Comparison of ENCODE assay signal across 8 cellular contexts in genomic region chr9:133148351-133149129, GRCh38. TPM values are rescaled to one million over a fixed set of nuclear protein-coding genes. Genes with fewer than 3 reads are reported as not detected.
A peak's percentile ranks its signal among the peaks of the same experiment; 100 is the strongest.
DNase-seq lines count a peak whose midpoint lies in the region; ATAC-seq and TF ChIP-seq lines count a peak whose summit lies in the region.

No MANE protein-coding gene starts in this region.

- H3K4me1 ChIP-seq in psoas muscle, result peaks cover 31% of the 10 kb centered on the region

- no peaks in the 10 kb centered on the region for H3K36me3 ChIP-seq in psoas muscle (ENCODE audit: insufficient read depth in 1 of 2, low read depth in 1 of 2)

- WGBS in psoas muscle, 3 donors, result 7 to 9% (median 8%) methylated on average over 46 to 63 of the region's 63 CpGs

- H3K9me3 ChIP-seq in psoas muscle, result no peaks in the 10 kb centered on the region

- TF ChIP-seq CTCF in AG10803 (conservative IDR thresholded peaks at IDR 0.05; ENCODE audit: low read length) (no peak), psoas muscle (IDR thresholded peaks at IDR 0.05) (no peak), GM13976 (IDR thresholded peaks at IDR 0.05; ENCODE audit: borderline replicate concordance, control extremely low read depth, extremely low read depth, insufficient read depth, missing control alignments) (no peak)

- in situ Hi-C loops in GM13976 (cut with MboI; ENCODE audit: low sequenced_read_pairs, unreplicated experiment), result no loop called here

- peak; percentile 54 for DNase-seq in AG10803 (ENCODE audit: low read depth)
- DNase-seq in RPMI7951 (ENCODE audit: low read depth), result peak; percentile 29
- DNase-seq in activated naive CD4-positive, alpha-beta T cell treated with anti-CD3 and anti-CD28 coated beads, Interleukin-2, amount 50 U/mL, for 16 hours, result peak; percentile 70
- peak; percentile 79 for DNase-seq in Right ventricle myocardium superior
- peak; percentile 66 to 87 for DNase-seq in psoas muscle
- DNase-seq in GM13976 (ENCODE audit: low spot score), result no peak

- ATAC-seq in GM18868 (IDR thresholded peaks at IDR 0.05; ENCODE audit: unreplicated experiment) (peak; percentile 2), HG03135 (IDR thresholded peaks at IDR 0.05; ENCODE audit: unreplicated experiment) (peak; percentile 22), Right ventricle myocardium superior (ENCODE audit: poor library complexity) (peak; percentile 35), psoas muscle (peak in 3 of 4 donors; percentile 8 to 27 (median 15))

- H3K27me3 ChIP-seq in psoas muscle (ENCODE audit: insufficient read depth in 3 of 3, low read length in 2 of 3), result no peaks in the 10 kb centered on the region

- intact Hi-C loops in Right ventricle myocardium superior (cut with DNase I) (loop anchor here (5.0 kb wide), 1 partner anchor 96 kb away; no protein-coding TSS in a partner anchor), psoas muscle (cut with DNase I) (loop anchor here in 1 of 2 donors (2.0 kb wide), 1 partner anchor 118 kb away; the partner anchor contains the start of gene GTF3C5)

- peak overlapping the region; percentile 77 for H3K27ac ChIP-seq in psoas muscle

- H3K4me3 ChIP-seq in AG10803 (ENCODE audit: low read length), result peak overlapping the region; percentile 84
- H3K4me3 ChIP-seq in psoas muscle, result peak overlapping the region; percentile 84

RNA-seq across cellular contexts. Expression of gene GBGT1, which starts 15.2 kb away (rescaled TPM):
- total RNA-seq in RPMI7951 (2014; rRNA removed; shearing (Covaris generic)), result 0.59 and 1.3 TPM in 2 replicates
- total RNA-seq in Right ventricle myocardium superior (6.4 TPM), psoas muscle (1 to 10 TPM; 2.0 to 4.4 (median 3.3) TPM)
- 1 to 10 TPM; 1.6 to 2.9 (median 2.7) TPM for polyA plus RNA-seq in psoas muscle

RNA-seq across cellular contexts. Expression of gene RALGDS, which starts 27.5 kb away (rescaled TPM):
- 12.5 and 18.9 TPM in 2 replicates for total RNA-seq in RPMI7951 (2014; rRNA removed; shearing (Covaris generic))
- total RNA-seq in Right ventricle myocardium superior (33.1 TPM), psoas muscle (10 to 100 TPM; 13.3 to 64.6 (median 21.4) TPM)
- polyA plus RNA-seq in psoas muscle, result 10 to 100 TPM; 12.3 to 21.1 (median 17.2) TPM
